In genomic region chr16:84084570-84085270, GRCh38 we compare ENCODE assay signal across 1 cellular context.
TF ChIP-seq lines count a peak whose summit lies in the region.

No MANE protein-coding gene starts in this region.

TF ChIP-seq in WTC11, 78 proteins besides CTCF, POLR2A, EP300 and RAD21 (continued from another document):
- TF ChIP-seq FOXP4 (CRISPR knock-in tag; IDR thresholded peaks at IDR 0.05) = no peak
